ENCODE assay signal across 8 cellular contexts in the genomic region with DNA sequence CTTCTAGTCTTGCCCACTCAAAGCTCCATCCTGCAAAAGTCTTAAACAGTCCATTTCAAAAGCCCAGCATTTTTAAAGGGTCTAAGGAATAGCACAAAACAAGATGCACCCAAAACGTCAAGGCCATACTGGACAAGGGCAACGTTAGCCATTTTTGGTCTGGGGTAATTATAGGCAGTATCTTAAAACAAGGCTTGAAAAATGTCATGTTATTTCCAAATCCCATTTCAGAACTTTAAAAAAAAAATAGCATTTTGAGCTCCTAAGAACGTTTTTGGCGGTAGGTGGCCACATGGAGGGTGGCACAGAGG. TPM values are rescaled to one million over a fixed set of nuclear protein-coding genes. Genes with fewer than 3 reads are reported as not detected.
A peak's percentile ranks its signal among the peaks of the same experiment; 100 is the strongest.
DNase-seq lines count a peak whose midpoint lies in the region; ATAC-seq and TF ChIP-seq lines count a peak whose summit lies in the region.

No MANE protein-coding gene starts in this region.

- H2AK5ac ChIP-seq in trophoblast cell (ENCODE audit: low read length), result no peak overlapping the region

- H3K4me3 ChIP-seq in Loucy (ENCODE audit: low read length, poor library complexity, severe bottlenecking), result peak overlapping the region; percentile 100
- H3K4me3 ChIP-seq in endodermal cell (ENCODE audit: low read length), result peak overlapping the region; percentile 95
- peak overlapping the region; percentile 96 for H3K4me3 ChIP-seq in trophoblast cell (ENCODE audit: low read depth, low read length)

- no peak overlapping the region for H2BK120ac ChIP-seq in trophoblast cell (ENCODE audit: insufficient read depth, low read length, poor library complexity)

- peak overlapping the region; percentile 90 for H2AFZ ChIP-seq in Loucy (ENCODE audit: low read length)
- H2AFZ ChIP-seq in trophoblast cell (ENCODE audit: insufficient read depth, low read length, poor library complexity), result peak overlapping the region; percentile 58

- no peak overlapping the region for H2BK12ac ChIP-seq in trophoblast cell (ENCODE audit: low read length)

- no peaks in the 10 kb centered on the region for H3F3A ChIP-seq in Loucy (ENCODE audit: low read depth)

- H3K27me3 ChIP-seq in Loucy (ENCODE audit: insufficient read depth, low read length, poor library complexity, severe bottlenecking) (peaks cover 4% of the 10 kb centered on the region), endodermal cell (ENCODE audit: control insufficient read depth, insufficient read depth, low read length, poor library complexity, severe bottlenecking) (no peaks in the 10 kb centered on the region), trophoblast cell (ENCODE audit: insufficient read depth, low read length) (no peaks in the 10 kb centered on the region)

- H3K36me3 ChIP-seq in Loucy (ENCODE audit: insufficient read depth, low read length), result no peaks in the 10 kb centered on the region
- peaks cover 8% of the 10 kb centered on the region for H3K36me3 ChIP-seq in endodermal cell (ENCODE audit: control insufficient read depth, insufficient read depth, low read length)
- H3K36me3 ChIP-seq in trophoblast cell (ENCODE audit: control insufficient read depth in 1 of 2, insufficient read depth in 2 of 2, low read length in 2 of 2), result no peaks in the 10 kb centered on the region

- peak overlapping the region; percentile 96 for H3K9ac ChIP-seq in Loucy (ENCODE audit: low read depth, low read length, poor library complexity, severe bottlenecking)
- no peak overlapping the region for H3K9ac ChIP-seq in endodermal cell (ENCODE audit: extremely low read depth, low read length, poor library complexity, severe bottlenecking)
- no peak overlapping the region for H3K9ac ChIP-seq in trophoblast cell (ENCODE audit: low read length)

- 4 to 10% methylated on average over 3 to 4 of the region's 4 CpGs for WGBS in endodermal cell (ENCODE audit: insufficient coverage in 1 of 2, insufficient read length in 1 of 2), 2 experiments
- WGBS in trophoblast cell (ENCODE audit: extremely low coverage, insufficient coverage, insufficient read length), result no CpG with 5 or more reads among the region's 4 CpGs

- no peaks in the 10 kb centered on the region for H3K9me2 ChIP-seq in Loucy (replicated peaks; ENCODE audit: low read depth, low read length)

- peak overlapping the region; percentile 96 for H3K27ac Mint-ChIP-seq in endodermal cell

- TF ChIP-seq CTCF in Loucy (conservative IDR thresholded peaks at IDR 0.05; ENCODE audit: low read length), result peak; percentile 37
- peak; percentile 31 for TF ChIP-seq CTCF in endodermal cell (conservative IDR thresholded peaks at IDR 0.05)

- no peaks in the 10 kb centered on the region for H3K9me3 Mint-ChIP-seq in endodermal cell

- H4K12ac ChIP-seq in trophoblast cell (ENCODE audit: low read depth, low read length), result no peak overlapping the region

- peak overlapping the region; percentile 87 for H3K4me3 Mint-ChIP-seq in endodermal cell

- H3K4me1 Mint-ChIP-seq in endodermal cell, result peaks cover 25% of the 10 kb centered on the region

- H4K8ac ChIP-seq in trophoblast cell (ENCODE audit: low read depth, low read length), result peak overlapping the region; percentile 57

- no peak overlapping the region for H2BK5ac ChIP-seq in trophoblast cell (ENCODE audit: low read depth, low read length, poor library complexity)

- no peak overlapping the region for H3K14ac ChIP-seq in trophoblast cell (ENCODE audit: low read length)

- peaks cover 4% of the 10 kb centered on the region for H3K36me3 Mint-ChIP-seq in endodermal cell (ENCODE audit: low read depth)

- no peak overlapping the region for H4K91ac ChIP-seq in trophoblast cell (ENCODE audit: low read depth, low read length)

- no peak overlapping the region for H3K23ac ChIP-seq in trophoblast cell (ENCODE audit: low read length)

- H3K18ac ChIP-seq in trophoblast cell (ENCODE audit: low read length), result no peak overlapping the region

- H3K4me2 ChIP-seq in Loucy (ENCODE audit: low read depth, low read length, poor library complexity, severe bottlenecking) (peak overlapping the region; percentile 74), trophoblast cell (ENCODE audit: low read length) (peak overlapping the region; percentile 68)

- peak overlapping the region; percentile 38 for H3K27ac ChIP-seq in endodermal cell (ENCODE audit: low read depth, low read length)
- no peak overlapping the region for H3K27ac ChIP-seq in trophoblast cell (ENCODE audit: low read depth, low read length)

- DNase-seq in endodermal cell (no peak), trophoblast cell (no peak), Kasumi-1 (lab: John Stamatoyannopoulos, UW) (no peak), hepatic stellate cell (ENCODE audit: low spot score) (no peak), MV-4-11 (lab: John Stamatoyannopoulos, UW) (no peak), AG08396 (ENCODE audit: low spot score) (no peak)

- peaks cover 39% of the 10 kb centered on the region for H4K20me1 ChIP-seq in Loucy (ENCODE audit: insufficient read depth, low read length, poor library complexity, severe bottlenecking)

- H3K79me2 ChIP-seq in Loucy (ENCODE audit: insufficient read depth, low read length) (peaks cover 42% of the 10 kb centered on the region), trophoblast cell (ENCODE audit: control insufficient read depth, insufficient read depth, low read length, poor library complexity) (peaks cover 18% of the 10 kb centered on the region)

- no peaks in the 10 kb centered on the region for H3K9me3 ChIP-seq in Loucy (ENCODE audit: insufficient read depth, low read depth, low read length)
- H3K9me3 ChIP-seq in endodermal cell (ENCODE audit: control insufficient read depth, low read length), result no peaks in the 10 kb centered on the region
- H3K9me3 ChIP-seq in trophoblast cell (ENCODE audit: insufficient read depth, low read depth, low read length), result no peaks in the 10 kb centered on the region

- H3K79me1 ChIP-seq in trophoblast cell (ENCODE audit: low read length), result peaks cover 5% of the 10 kb centered on the region

- peak; percentile 1 for ATAC-seq in GM19372 (IDR thresholded peaks at IDR 0.05; ENCODE audit: low read depth, unreplicated experiment)

- no peaks in the 10 kb centered on the region for H3K27me3 Mint-ChIP-seq in endodermal cell (ENCODE audit: insufficient read depth)

- H3K4me1 ChIP-seq in Loucy (ENCODE audit: insufficient read depth, low read length, poor library complexity, severe bottlenecking), result peaks cover 29% of the 10 kb centered on the region
- H3K4me1 ChIP-seq in endodermal cell (ENCODE audit: control insufficient read depth, insufficient read depth, low read length), result no peaks in the 10 kb centered on the region
- peaks cover 0 to 2% of the 10 kb centered on the region in 2 experiments for H3K4me1 ChIP-seq in trophoblast cell (ENCODE audit: control insufficient read depth in 1 of 2, insufficient read depth in 2 of 2, low read length in 2 of 2)

- H3K4ac ChIP-seq in trophoblast cell (ENCODE audit: low read depth, low read length), result no peak overlapping the region

RNA-seq across cellular contexts. Expression of a gene that starts 0.6 kb away (rescaled TPM):
- 100 to 1,000 TPM in 1 of 2 donors, 10 to 100 TPM in 1; 90.5 to 100 TPM for total RNA-seq in endodermal cell
- 48.5 TPM for polyA plus RNA-seq in endodermal cell (2013, experiment 1 of 2)
- 43.1 TPM for polyA plus RNA-seq in endodermal cell (2013, experiment 2 of 2)
- 51.4 and 53.4 TPM in 2 replicates for polyA plus RNA-seq in trophoblast cell (2013)

RNA-seq across cellular contexts. Expression of a gene that starts 49.1 kb away (rescaled TPM):
- 10 to 100 TPM; 34.5 to 37.1 TPM for total RNA-seq in endodermal cell
- 26.9 TPM for polyA plus RNA-seq in endodermal cell (2013, experiment 1 of 2)
- 23.4 TPM for polyA plus RNA-seq in endodermal cell (2013, experiment 2 of 2)
- polyA plus RNA-seq in trophoblast cell (2013), result 11.9 and 12.1 TPM in 2 replicates
